20 cellular contexts compared by ENCODE assay signal in genomic region chr3:192487032-192487431, GRCh38.
"Had no signal": no experiment of that assay in that cellular context is flagged by ENCODE, and none has a peak within 500 bp of the region (broad histone marks: within the 10 kb centered on the region; RNA-seq: fewer than 3 reads in every experiment).

No MANE protein-coding gene starts in this region.

- H3K4me1 Mint-ChIP-seq: immature natural killer cell had no signal

- H3K36me3 Mint-ChIP-seq: immature natural killer cell; naive thymus-derived CD4-positive, alpha-beta T cell; type B pancreatic cell had no signal

- ATAC-seq: gastroesophageal sphincter; left colon; naive thymus-derived CD4-positive, alpha-beta T cell had no signal

- H3K27me3 Mint-ChIP-seq: type B pancreatic cell had no signal

- H3K27ac Mint-ChIP-seq: immature natural killer cell; naive thymus-derived CD4-positive, alpha-beta T cell; type B pancreatic cell had no signal

- H3K9me3 ChIP-seq: colonic mucosa, esophagus squamous epithelium, gastroesophageal sphincter, neutrophil, uterus had no signal

- DNase-seq: colonic mucosa; dermis blood vessel endothelial cell; esophagus squamous epithelium; foreskin fibroblast; glutamatergic neuron; immature natural killer cell; kidney; left colon; mammary epithelial cell; naive thymus-derived CD4-positive, alpha-beta T cell; posterior cingulate gyrus; right cardiac atrium; small intestine; stimulated activated CD4-positive, alpha-beta T cell treated with anti-CD3 and anti-CD28 coated beads, Interleukin-12 subunit alpha, Interleukin-12 subunit beta, amount 100 ng/mL, for 4 hours; stimulated activated CD4-positive, alpha-beta T cell treated with anti-CD3 and anti-CD28 coated beads, Interleukin-2, amount 100 ng/mL, for 48 hours; stimulated activated naive CD4-positive, alpha-beta T cell treated with Interleukin-2 at 50 U/mL for 16 hours; uterus had no signal

- H3K4me3 Mint-ChIP-seq: immature natural killer cell; naive thymus-derived CD4-positive, alpha-beta T cell; type B pancreatic cell had no signal
